Comparison of ENCODE assay signal across 8 cellular contexts in the genomic region with DNA sequence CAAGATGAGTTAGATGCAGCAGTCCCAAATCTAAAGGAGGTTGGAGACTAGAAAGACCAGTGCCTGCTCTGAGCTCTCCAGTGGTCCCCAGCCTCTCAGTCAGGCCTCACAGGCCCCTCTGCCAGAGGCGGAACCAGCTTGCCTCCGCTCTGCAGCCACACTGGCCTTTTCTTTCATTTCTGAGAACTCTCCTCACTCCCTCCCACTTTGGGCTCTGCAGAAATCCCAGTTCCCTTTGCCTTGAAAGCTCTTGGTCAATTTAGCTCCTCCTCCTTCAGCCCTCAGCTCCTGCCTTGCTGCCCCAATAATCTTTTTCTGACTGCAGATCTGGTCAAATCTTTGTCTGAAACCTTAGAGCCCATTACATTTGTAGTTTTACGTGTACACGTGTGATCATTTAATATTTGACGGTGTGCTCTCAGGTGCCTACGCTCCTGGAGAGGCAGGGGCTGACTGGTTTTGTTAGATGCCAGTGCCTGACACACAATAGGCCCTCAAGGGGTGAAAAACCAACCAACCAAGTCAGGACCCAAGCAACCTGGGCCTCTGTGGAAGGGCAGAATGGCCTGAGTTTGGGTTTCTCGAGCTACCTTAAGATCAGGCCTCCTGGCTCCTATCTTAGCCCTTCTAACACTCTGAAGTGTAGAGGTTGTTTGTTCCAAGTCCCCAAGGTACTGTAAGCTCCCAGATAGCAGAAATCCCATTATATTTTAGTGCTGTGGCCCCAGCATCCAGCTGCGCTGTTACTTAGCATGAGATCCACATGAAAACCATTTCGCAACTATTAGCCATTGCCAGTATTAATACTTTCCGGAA. TPM values are rescaled to one million over a fixed set of nuclear protein-coding genes. Genes with fewer than 3 reads are reported as not detected.
A peak's percentile ranks its signal among the peaks of the same experiment; 100 is the strongest.
DNase-seq lines count a peak whose midpoint lies in the region; ATAC-seq, FAIRE-seq and TF ChIP-seq lines count a peak whose summit lies in the region.

No MANE protein-coding gene starts in this region.

- H3K9me3 ChIP-seq in OCI-LY1 (ENCODE audit: low read length): no peaks in the 10 kb centered on the region
- no peaks in the 10 kb centered on the region for H3K9me3 ChIP-seq in endocrine pancreas (ENCODE audit: control insufficient read depth, low read length)
- H3K9me3 ChIP-seq in aorta (ENCODE audit: control insufficient read depth, low read length): no peaks in the 10 kb centered on the region

- no peaks in the 10 kb centered on the region for H4K20me1 ChIP-seq in OCI-LY1 (ENCODE audit: insufficient read depth, low read length)

- peak overlapping the region; percentile 87; the same call in 1 of the 2 replicates for H3K4me2 ChIP-seq in OCI-LY1 (ENCODE audit: low read length)

- no peaks in the 10 kb centered on the region for H3F3A ChIP-seq in OCI-LY1 (ENCODE audit: insufficient read depth, low read length)

- H3K27me3 ChIP-seq in OCI-LY1 (ENCODE audit: insufficient read depth, low read length) (no peaks in the 10 kb centered on the region), endocrine pancreas (ENCODE audit: control insufficient read depth, insufficient read depth, low read length) (no peaks in the 10 kb centered on the region), aorta (ENCODE audit: control insufficient read depth in 1 of 2, insufficient read depth in 2 of 2, low read length in 1 of 2) (no peaks in the 10 kb centered on the region)

- H3K9me2 ChIP-seq in OCI-LY1 (ENCODE audit: low read depth, low read length): no peaks in the 10 kb centered on the region

- no peak for TF ChIP-seq CTCF in OCI-LY1 (IDR thresholded peaks at IDR 0.05; ENCODE audit: low read length)

- H3K36me3 ChIP-seq in OCI-LY1 (ENCODE audit: insufficient read depth, low read length) (no peaks in the 10 kb centered on the region), endocrine pancreas (ENCODE audit: control insufficient read depth, insufficient read depth, low read length) (no peaks in the 10 kb centered on the region), aorta (ENCODE audit: control insufficient read depth in 1 of 2, insufficient read depth in 2 of 2, low read length in 1 of 2) (no peaks in the 10 kb centered on the region)

- peak overlapping the region; percentile 58; the same call in 1 of the 2 replicates for H2AFZ ChIP-seq in OCI-LY1 (ENCODE audit: low read length)

- 23 to 28% methylated on average over 10 of the region's 10 CpGs for WGBS in aorta, 2 donors

- peaks cover 8% of the 10 kb centered on the region; the same call in 1 of the 2 replicates for H3K79me2 ChIP-seq in OCI-LY1 (ENCODE audit: insufficient read depth, low read length)

- DNase-seq in GM12891 (ENCODE audit: insufficient read length, low spot score) (no peak), midbrain (lab: John Stamatoyannopoulos, UW) (peak; percentile 41), aorta (peak in 1 of 2 donors; percentile 71), T1000 (lab: John Stamatoyannopoulos, UW) (no peak)

- H3K9ac ChIP-seq in OCI-LY1 (ENCODE audit: low read length) (no peak overlapping the region), endocrine pancreas (ENCODE audit: control insufficient read depth, insufficient read depth, low read length) (peak overlapping the region; percentile 57)

- H3K4me3 ChIP-seq in OCI-LY1 (ENCODE audit: low read depth, low read length, poor library complexity, severe bottlenecking): no peak overlapping the region
- peak overlapping the region; percentile 51 for H3K4me3 ChIP-seq in endocrine pancreas (ENCODE audit: control insufficient read depth, insufficient read depth, low read length)
- peak overlapping the region; percentile 77 to 80 for H3K4me3 ChIP-seq in aorta (ENCODE audit: low read length in 2 of 2)

- no peak for FAIRE-seq in GM12891 (lab: Jason Lieb, UNC)

- no peak for TF ChIP-seq POLR2A in GM12891 (IDR thresholded peaks at IDR 0.05; ENCODE audit: low read depth, low read length)

- peak; percentile 61 for ATAC-seq in aorta (ENCODE audit: low FRiP score)
- no peak for ATAC-seq in GM18520 (IDR thresholded peaks at IDR 0.05; ENCODE audit: unreplicated experiment)
- no peak for ATAC-seq in HG02840 (IDR thresholded peaks at IDR 0.05; ENCODE audit: low FRiP score, unreplicated experiment)

- H3K27ac ChIP-seq in OCI-LY1 (ENCODE audit: low read depth, low read length, poor library complexity, severe bottlenecking) (no peak overlapping the region), aorta (ENCODE audit: low read depth in 1 of 2, low read length in 2 of 2) (peak overlapping the region; percentile 38 to 96)

- peaks cover 31% of the 10 kb centered on the region for H3K4me1 ChIP-seq in OCI-LY1 (ENCODE audit: insufficient read depth, low read length, severe bottlenecking)
- peaks cover 7% of the 10 kb centered on the region for H3K4me1 ChIP-seq in endocrine pancreas (ENCODE audit: control insufficient read depth, insufficient read depth, low read length)
- peaks cover 0 to 4% of the 10 kb centered on the region in 2 donors for H3K4me1 ChIP-seq in aorta (ENCODE audit: control insufficient read depth in 1 of 2, insufficient read depth in 2 of 2, low read length in 2 of 2)

- intact Hi-C loops in aorta (cut with DNase I): loop anchor here (5.0 to 10.0 kb wide), 2 partner anchors 74 to 192 kb away; no protein-coding TSS in a partner anchor

TF ChIP-seq in GM12891, 5 proteins besides CTCF, POLR2A, EP300 and RAD21:
- peak; percentile 53 for TF ChIP-seq SPI1 (IDR thresholded peaks at IDR 0.05; ENCODE audit: low read depth, low read length)
- TF ChIP-seq PAX5 (IDR thresholded peaks at IDR 0.05; ENCODE audit: insufficient read depth, low read length, severe bottlenecking): no peak
TF ChIP-seq in GM12891: peak in this region for 1.

RNA-seq across cellular contexts. Expression of a gene that starts 1.1 kb away (rescaled TPM):
- polyA plus RNA-seq in GM12891 (2012; ENCODE audit: low read depth, missing spikeins): 30.4 TPM
- 100 to 1,000 TPM in 1 of 2 donors, 10 to 100 TPM in 1; 52.5 to 101 TPM for total RNA-seq in aorta
- polyA plus RNA-seq in aorta: 10 to 100 TPM; 47.3 to 78.8 TPM
